Comparison of ENCODE assay signal across 20 cellular contexts in the genomic region with DNA sequence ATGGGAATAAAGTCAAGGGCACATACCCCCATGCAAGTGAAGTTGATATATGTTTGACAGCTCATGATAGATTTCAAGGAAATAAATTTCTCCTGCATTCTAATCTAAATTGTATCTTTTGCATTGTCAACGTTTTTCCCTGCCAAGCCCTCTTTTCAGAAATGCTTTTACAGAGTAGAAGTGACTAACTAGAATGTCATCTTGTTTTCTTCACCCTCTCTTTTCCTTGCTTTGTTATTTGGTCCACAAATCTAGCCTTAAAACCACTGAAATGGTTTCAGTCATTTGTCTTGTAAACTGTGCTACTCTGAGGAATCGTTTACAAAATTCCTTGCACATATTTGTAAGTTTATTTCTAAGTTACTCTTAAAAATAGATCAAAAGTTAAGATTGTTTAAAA.
DNase-seq lines count a peak whose midpoint lies in the region; ATAC-seq and TF ChIP-seq lines count a peak whose summit lies in the region.
"Had no signal": no experiment of that assay in that cellular context is flagged by ENCODE, and none has a peak within 500 bp of the region (broad histone marks: within the 10 kb centered on the region; RNA-seq: fewer than 3 reads in every experiment).

No MANE protein-coding gene starts in this region.

- no peaks in the 10 kb centered on the region for H3K36me3 ChIP-seq in SK-N-SH (replicated peaks in 1 of 2; ENCODE audit: control insufficient read depth in 1 of 2, insufficient read depth in 2 of 2, low read length in 1 of 2)
- H3K36me3 ChIP-seq in hepatocyte (replicated peaks; ENCODE audit: insufficient read depth, low read depth) = no peaks in the 10 kb centered on the region
- no peaks in the 10 kb centered on the region for H3K36me3 ChIP-seq in vagina
- H3K36me3 ChIP-seq: right lobe of liver, tibial nerve had no signal

- TF ChIP-seq RAD21 in SK-N-SH (IDR thresholded peaks at IDR 0.05; ENCODE audit: low read length) = no peak

- no peaks in the 10 kb centered on the region for H4K20me1 ChIP-seq in SK-N-SH (ENCODE audit: insufficient read depth)
- H4K20me1 ChIP-seq in hepatocyte (ENCODE audit: insufficient read depth, poor library complexity, severe bottlenecking) = no peaks in the 10 kb centered on the region

- no peak overlapping the region for H3K27ac Mint-ChIP-seq in activated naive CD4-positive, alpha-beta T cell treated with anti-CD3 and anti-CD28 coated beads for 36 hours
- H3K27ac Mint-ChIP-seq: activated naive CD4-positive, alpha-beta T cell treated with anti-CD3 and anti-CD28 coated beads, Interleukin-2, amount 10 ng/mL, durations not matched to agents 7 days and 5 days; CD4-positive, alpha-beta T cell; endodermal cell had no signal

- no peak for ATAC-seq in SK-N-SH treated with all-trans-retinoic acid at 6 μM for 48 hours
- no peak for ATAC-seq in HG02970 (IDR thresholded peaks at IDR 0.05; ENCODE audit: low FRiP score, unreplicated experiment)
- no peak for ATAC-seq in HG02571 (IDR thresholded peaks at IDR 0.05; ENCODE audit: unreplicated experiment)
- ATAC-seq: right lobe of liver had no signal

- H3K4me1 ChIP-seq in SK-N-SH (ENCODE audit: control insufficient read depth in 1 of 2, insufficient read depth in 2 of 2, low read depth in 1 of 2, low read length in 1 of 2) (peaks cover 0 to 6% of the 10 kb centered on the region in 2 experiments; a peak in 2 of 4 replicates), hepatocyte (ENCODE audit: insufficient read depth) (no peaks in the 10 kb centered on the region), vagina (peaks cover 15% of the 10 kb centered on the region)
- H3K4me1 ChIP-seq: right lobe of liver had no signal

- CTCF ChIA-PET in SK-N-SH (lab: Yijun Ruan, JAX) = interaction anchor here (1.4 kb wide), 1 partner anchor 82 kb away, joined by 3 read pairs; no protein-coding TSS in a partner anchor
- CTCF ChIA-PET in activated naive CD4-positive, alpha-beta T cell treated with anti-CD3 and anti-CD28 coated beads for 36 hours (lab: Charles Lee) = no interaction called here

- H3K79me2 ChIP-seq in SK-N-SH (ENCODE audit: insufficient read depth) = no peaks in the 10 kb centered on the region
- no peaks in the 10 kb centered on the region for H3K79me2 ChIP-seq in hepatocyte

- H3K9ac ChIP-seq in SK-N-SH = no peak overlapping the region

- H3K4me3 ChIP-seq in SK-N-SH (ENCODE audit: low read depth in 2 of 2, low read length in 1 of 2) (no peak overlapping the region), astrocyte of the spinal cord (ENCODE audit: low read depth, low read length) (no peak overlapping the region), hepatocyte (no peak overlapping the region), vagina (no peak overlapping the region)
- H3K4me3 ChIP-seq: right lobe of liver, tibial nerve had no signal

- no peak overlapping the region for H3K4me2 ChIP-seq in SK-N-SH
- H3K4me2 ChIP-seq in hepatocyte = no peak overlapping the region

- H3K36me3 Mint-ChIP-seq in activated naive CD4-positive, alpha-beta T cell treated with anti-CD3 and anti-CD28 coated beads for 36 hours (ENCODE audit: low read depth) = no peaks in the 10 kb centered on the region
- H3K36me3 Mint-ChIP-seq: activated naive CD4-positive, alpha-beta T cell treated with anti-CD3 and anti-CD28 coated beads, Interleukin-2, amount 10 ng/mL, durations not matched to agents 7 days and 5 days had no signal

- no peaks in the 10 kb centered on the region for H3K4me1 Mint-ChIP-seq in activated naive CD4-positive, alpha-beta T cell treated with anti-CD3 and anti-CD28 coated beads for 36 hours (ENCODE audit: low read depth)
- H3K4me1 Mint-ChIP-seq: activated naive CD4-positive, alpha-beta T cell treated with anti-CD3 and anti-CD28 coated beads, Interleukin-2, amount 10 ng/mL, durations not matched to agents 7 days and 5 days had no signal

- H3K27me3 Mint-ChIP-seq in activated naive CD4-positive, alpha-beta T cell treated with anti-CD3 and anti-CD28 coated beads for 36 hours (ENCODE audit: low read depth) = no peaks in the 10 kb centered on the region
- H3K27me3 Mint-ChIP-seq: activated naive CD4-positive, alpha-beta T cell treated with anti-CD3 and anti-CD28 coated beads, Interleukin-2, amount 10 ng/mL, durations not matched to agents 7 days and 5 days; CD4-positive, alpha-beta T cell had no signal

- H3K27me3 ChIP-seq in SK-N-SH (ENCODE audit: insufficient read depth) (no peaks in the 10 kb centered on the region), hepatocyte (no peaks in the 10 kb centered on the region), vagina (no peaks in the 10 kb centered on the region)
- H3K27me3 ChIP-seq: right lobe of liver, tibial nerve had no signal

- H3K9me3 Mint-ChIP-seq in activated naive CD4-positive, alpha-beta T cell treated with anti-CD3 and anti-CD28 coated beads for 36 hours = peaks cover 11% of the 10 kb centered on the region

- H3K9me3 ChIP-seq in SK-N-SH (no peaks in the 10 kb centered on the region; the same call in 1 of the 2 replicates), hepatocyte (ENCODE audit: low read depth) (no peaks in the 10 kb centered on the region), vagina (no peaks in the 10 kb centered on the region)
- H3K9me3 ChIP-seq: right lobe of liver, tibial nerve had no signal

- no peak for TF ChIP-seq EP300 in SK-N-SH (IDR thresholded peaks at IDR 0.05; ENCODE audit: borderline replicate concordance in 1 of 2, low read depth in 1 of 2, low read length in 1 of 2)

- no peaks in the 10 kb centered on the region for H3F3A ChIP-seq in SK-N-SH (replicated peaks; ENCODE audit: insufficient read depth)

- intact Hi-C loops in vagina (cut with DNase I) = no loop called here
- intact Hi-C loops in activated naive CD4-positive, alpha-beta T cell treated with anti-CD3 and anti-CD28 coated beads for 36 hours (cut with micrococcal nuclease) = no loop called here

- no peak overlapping the region for H3K4me3 Mint-ChIP-seq in activated naive CD4-positive, alpha-beta T cell treated with anti-CD3 and anti-CD28 coated beads for 36 hours
- H3K4me3 Mint-ChIP-seq: activated naive CD4-positive, alpha-beta T cell treated with anti-CD3 and anti-CD28 coated beads, Interleukin-2, amount 10 ng/mL, durations not matched to agents 7 days and 5 days; CD4-positive, alpha-beta T cell; endodermal cell had no signal

- POLR2A ChIA-PET in SK-N-SH (lab: Yijun Ruan, JAX) = interaction anchor here (0.7 kb wide), 1 partner anchor 180 kb away, joined by 3 read pairs; no protein-coding TSS in a partner anchor

- in situ Hi-C loops in astrocyte of the spinal cord (cut with HindIII; ENCODE audit: low sequenced_read_pairs) = no loop called here

- no peak overlapping the region for H3K27ac ChIP-seq in SK-N-SH (ENCODE audit: low read depth in 2 of 2, low read length in 1 of 2)
- H3K27ac ChIP-seq in hepatocyte = peak overlapping the region; percentile 15
- peak overlapping the region; percentile 44 for H3K27ac ChIP-seq in vagina
- H3K27ac ChIP-seq: 22Rv1, right lobe of liver had no signal

- WGBS in SK-N-SH (ENCODE audit: low lambda C conversion rate) = 14% methylated on average over 2 of the region's 2 CpGs
- WGBS in hepatocyte (ENCODE audit: low lambda C conversion rate, missing lambda C conversion rate) = 23% methylated on average over 2 of the region's 2 CpGs

- TF ChIP-seq POLR2A in vagina (IDR thresholded peaks at IDR 0.05) = no peak

- DNase-seq in SK-N-SH (no peak), astrocyte of the spinal cord (ENCODE audit: low read depth, low spot score) (peak; percentile 53), hepatocyte (ENCODE audit: low spot score) (no peak), vagina (ENCODE audit: extremely low spot score in 2 of 2) (no peak)
- DNase-seq in activated naive CD4-positive, alpha-beta T cell treated with anti-CD3 and anti-CD28 coated beads for 36 hours = no peak
- DNase-seq: activated CD4-positive, alpha-beta T cell treated with anti-CD3 and anti-CD28 coated beads for 48 hours; activated naive CD4-positive, alpha-beta T cell treated with anti-CD3 and anti-CD28 coated beads, Interleukin-2, amount 10 ng/mL, durations not matched to agents 7 days and 5 days; CD4-positive, alpha-beta T cell; endodermal cell; KBM-7; mesenchymal stem cell; NCI-H1092 treated with DMSO at 0.1 percent for 48 hours; right lobe of liver; stimulated activated CD4-positive, alpha-beta T cell treated with anti-CD3 and anti-CD28 coated beads, Interleukin-4, amount 100 ng/mL, for 24 hours; T-helper 9 cell had no signal

- TF ChIP-seq CTCF in SK-N-SH (IDR thresholded peaks at IDR 0.05) (no peak), astrocyte of the spinal cord (IDR thresholded peaks at IDR 0.05; ENCODE audit: low read depth, low read length) (no peak), hepatocyte (IDR thresholded peaks at IDR 0.05; ENCODE audit: poor library complexity) (no peak), vagina (IDR thresholded peaks at IDR 0.05) (no peak)

- no peak overlapping the region for H2AFZ ChIP-seq in SK-N-SH (ENCODE audit: low read depth)
- no peak overlapping the region for H2AFZ ChIP-seq in hepatocyte

- H3K9me2 ChIP-seq in SK-N-SH (no peaks in the 10 kb centered on the region), hepatocyte (replicated peaks; ENCODE audit: insufficient read depth) (no peaks in the 10 kb centered on the region)

TF ChIP-seq in SK-N-SH treated with all-trans-retinoic acid at 6 μM for 48 hours, 23 proteins besides CTCF, POLR2A, EP300 and RAD21:
- TF ChIP-seq ISL1 (CRISPR knock-in tag; IDR thresholded peaks at IDR 0.05) (peak; percentile 69), ZNF565 (CRISPR knock-in tag; conservative IDR thresholded peaks at IDR 0.05; ENCODE audit: low read depth) (no peak)

TF ChIP-seq in SK-N-SH, 30 proteins besides CTCF, POLR2A, EP300 and RAD21:
- no peak for TF ChIP-seq GABPA (IDR thresholded peaks at IDR 0.05; ENCODE audit: low read depth)
- TF ChIP-seq GATA2 (CRISPR knock-in tag; IDR thresholded peaks at IDR 0.05) = no peak
- no peak for TF ChIP-seq NRF1 (IDR thresholded peaks at IDR 0.05; ENCODE audit: low read depth, low read length)
- no peak for TF ChIP-seq MEF2A (IDR thresholded peaks at IDR 0.05; ENCODE audit: borderline replicate concordance, low read depth)
- TF ChIP-seq SMC3 (IDR thresholded peaks at IDR 0.05; ENCODE audit: low read depth, low read length) = no peak
- TF ChIP-seq SIN3A (IDR thresholded peaks at IDR 0.05; ENCODE audit: borderline replicate concordance, low read depth, low read length) = no peak
- TF ChIP-seq FOXM1 (IDR thresholded peaks at IDR 0.05; ENCODE audit: low read depth) = no peak
TF ChIP-seq in SK-N-SH: peak in this region for 0.

Comparison
In these comparisons a context has a peak if more than half of its experiments do, and no peak if none do; other contexts are left out.
1. H3K27ac ChIP-seq: peak in hepatocyte (single experiment) and vagina (single experiment); none in SK-N-SH (0 of 2).